1 cellular context compared by ENCODE assay signal in genomic region chr14:86237733-86238132, GRCh38.
TF ChIP-seq lines count a peak whose summit lies in the region.

No MANE protein-coding gene starts in this region.

TF ChIP-seq in GM23338, 12 proteins besides CTCF, POLR2A, EP300 and RAD21 (continued from another document):
- TF ChIP-seq ETS1 (IDR thresholded peaks at IDR 0.05), result no peak
- no peak for TF ChIP-seq POLR2AphosphoS5 (IDR thresholded peaks at IDR 0.05; ENCODE audit: low read depth)
- TF ChIP-seq CREB1 (CRISPR knock-in tag; IDR thresholded peaks at IDR 0.05; ENCODE audit: low read depth), result no peak
- no peak for TF ChIP-seq STAT1 (IDR thresholded peaks at IDR 0.05; ENCODE audit: unreplicated experiment)
- no peak for TF ChIP-seq ZNF462 (CRISPR knock-in tag; IDR thresholded peaks at IDR 0.05)
